In genomic region chr9:94086468-94086867, GRCh38 we compare ENCODE assay signal across 3 cellular contexts.
A peak's percentile ranks its signal among the peaks of the same experiment; 100 is the strongest.
TF ChIP-seq lines count a peak whose summit lies in the region.

No MANE protein-coding gene starts in this region.

TF ChIP-seq in HEK293, 187 proteins besides CTCF, POLR2A, EP300 and RAD21 (continued from another document):
- TF ChIP-seq PRDM6 (tag by site-specific recombination; IDR thresholded peaks at IDR 0.05) (peak; percentile 62), ZIC2 (tag by site-specific recombination; IDR thresholded peaks at IDR 0.05) (no peak)

TF ChIP-seq in SK-N-SH treated with all-trans-retinoic acid at 6 μM for 48 hours, 23 proteins besides CTCF, POLR2A, EP300 and RAD21 (continued from another document):
- TF ChIP-seq TCF4 (CRISPR knock-in tag; IDR thresholded peaks at IDR 0.05; ENCODE audit: borderline replicate concordance) (peak; percentile 71), CSRNP3 (CRISPR knock-in tag; IDR thresholded peaks at IDR 0.05) (0 out of 2 replicates have a peak, but pooled peaks have one; percentile 55), RARB (CRISPR knock-in tag; IDR thresholded peaks at IDR 0.05) (no peak), SNAI2 (CRISPR knock-in tag; IDR thresholded peaks at IDR 0.05) (no peak), ZFP30 (CRISPR knock-in tag; IDR thresholded peaks at IDR 0.05) (no peak), ZNF70 (CRISPR knock-in tag; IDR thresholded peaks at IDR 0.05) (no peak), TSHZ2 (CRISPR knock-in tag; IDR thresholded peaks at IDR 0.05) (peak; percentile 60; the same call in 1 of the 2 replicates), ZNF565 (CRISPR knock-in tag; conservative IDR thresholded peaks at IDR 0.05; ENCODE audit: low read depth) (no peak), ZNF8 (CRISPR knock-in tag; IDR thresholded peaks at IDR 0.05) (no peak), TOX (CRISPR knock-in tag; IDR thresholded peaks at IDR 0.05; ENCODE audit: borderline replicate concordance) (peak; percentile 58; the same call in 1 of the 2 replicates), POU6F1 (CRISPR knock-in tag; IDR thresholded peaks at IDR 0.05; ENCODE audit: borderline replicate concordance, low read depth) (no peak), ARNTL (CRISPR knock-in tag; IDR thresholded peaks at IDR 0.05; ENCODE audit: borderline replicate concordance, low read depth) (no peak), CSDC2 (CRISPR knock-in tag; IDR thresholded peaks at IDR 0.05) (no peak), ESRRG (CRISPR knock-in tag; IDR thresholded peaks at IDR 0.05) (no peak), BACH2 (CRISPR knock-in tag; IDR thresholded peaks at IDR 0.05; ENCODE audit: borderline replicate concordance) (no peak), OSR1 (CRISPR knock-in tag; IDR thresholded peaks at IDR 0.05) (no peak), PATZ1 (CRISPR knock-in tag; IDR thresholded peaks at IDR 0.05; ENCODE audit: borderline replicate concordance) (no peak), GLIS3 (CRISPR knock-in tag; IDR thresholded peaks at IDR 0.05) (no peak)

TF ChIP-seq in HepG2, 621 proteins besides CTCF, POLR2A, EP300 and RAD21 (continued from another document):
- TF ChIP-seq HBP1 (CRISPR knock-in tag; IDR thresholded peaks at IDR 0.05; ENCODE audit: low read depth) (no peak), SIX4 (CRISPR knock-in tag; IDR thresholded peaks at IDR 0.05) (no peak), MIXL1 (CRISPR knock-in tag; IDR thresholded peaks at IDR 0.05) (no peak), SCMH1 (CRISPR knock-in tag; IDR thresholded peaks at IDR 0.05; ENCODE audit: borderline replicate concordance) (no peak)
